1 cellular context compared by ENCODE assay signal in genomic region chr14:94043111-94043755, GRCh38.
TF ChIP-seq lines count a peak whose summit lies in the region.

No MANE protein-coding gene starts in this region.

TF ChIP-seq in IMR-90, 13 proteins besides CTCF, POLR2A, EP300 and RAD21:
- no peak for TF ChIP-seq RFX5 (IDR thresholded peaks at IDR 0.05; ENCODE audit: low read depth, low read length)
- TF ChIP-seq BHLHE40 (IDR thresholded peaks at IDR 0.05; ENCODE audit: low read depth, low read length), result no peak
- no peak for TF ChIP-seq MAFK (IDR thresholded peaks at IDR 0.05; ENCODE audit: low read depth, low read length)
- TF ChIP-seq CEBPB (IDR thresholded peaks at IDR 0.05; ENCODE audit: low read depth, low read length), result no peak
- TF ChIP-seq SMC3 (IDR thresholded peaks at IDR 0.05; ENCODE audit: low read depth, low read length), result no peak
- no peak for TF ChIP-seq USF2 (IDR thresholded peaks at IDR 0.05; ENCODE audit: low read depth, low read length)
- TF ChIP-seq CHD1 (IDR thresholded peaks at IDR 0.05; ENCODE audit: low read depth, low read length), result no peak
- no peak for TF ChIP-seq NFE2L2 (IDR thresholded peaks at IDR 0.05; ENCODE audit: low read depth, low read length)
- no peak for TF ChIP-seq ELK1 (IDR thresholded peaks at IDR 0.05; ENCODE audit: borderline replicate concordance, low read depth, low read length)
- TF ChIP-seq MXI1 (IDR thresholded peaks at IDR 0.05; ENCODE audit: borderline replicate concordance, low read depth, low read length), result no peak
- no peak for TF ChIP-seq FOS (IDR thresholded peaks at IDR 0.05; ENCODE audit: low read depth, low read length)
TF ChIP-seq in IMR-90: peak in this region for 0.
